ENCODE assay signal across 8 cellular contexts in the genomic region with DNA sequence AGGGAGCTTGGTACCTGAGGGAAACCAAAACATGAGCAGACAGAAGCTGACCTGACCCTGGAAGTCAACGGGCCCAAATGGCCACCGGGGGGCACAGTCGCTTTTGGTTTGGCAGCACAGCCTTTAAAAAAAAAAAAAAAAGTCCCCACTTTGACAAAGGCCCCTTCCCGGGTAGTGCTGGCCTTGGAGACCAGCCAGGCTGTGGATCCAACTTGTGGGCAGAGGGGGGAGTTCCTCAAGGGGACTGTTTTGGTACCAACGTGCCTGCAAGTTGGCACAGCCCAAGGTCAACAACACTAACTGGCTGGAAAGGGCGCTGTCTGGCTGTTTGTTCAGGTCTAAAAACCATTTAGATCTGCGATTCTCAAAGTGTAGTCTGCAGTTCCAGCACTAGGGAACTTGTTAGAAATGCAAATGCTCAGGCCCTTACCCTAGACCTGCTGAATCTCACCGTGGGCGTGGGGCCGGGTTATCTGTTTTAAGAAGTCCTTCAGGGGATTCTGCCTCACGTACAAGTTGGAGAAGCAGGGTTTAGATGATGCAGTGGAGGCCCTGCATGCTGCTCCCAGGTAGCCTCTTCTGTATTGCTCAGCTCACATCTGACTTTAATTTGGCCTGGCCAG.
DNase-seq lines count a peak whose midpoint lies in the region; ATAC-seq and TF ChIP-seq lines count a peak whose summit lies in the region.

No MANE protein-coding gene starts in this region.

- H3K36me3 ChIP-seq in OCI-LY7 (ENCODE audit: insufficient read depth, low read length), result peaks cover 36% of the 10 kb centered on the region

- peak overlapping the region; percentile 4 to 91 (median 77) for H3K27ac Mint-ChIP-seq in naive thymus-derived CD8-positive, alpha-beta T cell
- peak overlapping the region; percentile 88 for H3K27ac Mint-ChIP-seq in stimulated activated naive B cell treated with anti-CD40 and anti-IgM and Interleukin-4, amounts not matched to agents 10 μg/mL and 1 μg/mL and 100 μg/mL, for 72 hours

- BruUV-seq in OCI-LY7 (replicated peaks; lab: Mats Ljungman, UMichigan), result no TSS peak

- peaks cover 0 to 7% (median 5%) of the 10 kb centered on the region in 9 donors for H3K9me3 Mint-ChIP-seq in naive thymus-derived CD8-positive, alpha-beta T cell
- peaks cover 4 to 5% of the 10 kb centered on the region in 2 donors for H3K9me3 Mint-ChIP-seq in stimulated activated naive B cell treated with anti-CD40 and anti-IgM and Interleukin-4, amounts not matched to agents 10 μg/mL and 1 μg/mL and 100 μg/mL, for 72 hours

- peaks cover 3 to 31% (median 12%) of the 10 kb centered on the region in 3 donors for H3K36me3 Mint-ChIP-seq in naive thymus-derived CD8-positive, alpha-beta T cell
- H3K36me3 Mint-ChIP-seq in stimulated activated naive B cell treated with anti-CD40 and anti-IgM and Interleukin-4, amounts not matched to agents 10 μg/mL and 1 μg/mL and 100 μg/mL, for 72 hours, result peaks cover 21 to 22% of the 10 kb centered on the region in 2 donors

- H3K4me3 ChIP-seq in OCI-LY7 (ENCODE audit: low read depth, low read length, poor library complexity, severe bottlenecking), result peak overlapping the region; percentile 46

- H2AFZ ChIP-seq in OCI-LY7 (ENCODE audit: low read length), result peak overlapping the region; percentile 69

- no peaks in the 10 kb centered on the region for H3K79me2 ChIP-seq in OCI-LY7 (ENCODE audit: insufficient read depth, low read depth, low read length)

- H3K9me3 ChIP-seq in OCI-LY7 (ENCODE audit: low read length), result peaks cover 5% of the 10 kb centered on the region; the same call in 1 of the 2 replicates

- DNase-seq in CMK (ENCODE audit: low read depth) (peak; percentile 67), HT-29 (ENCODE audit: low spot score) (peak; percentile 57), OCI-LY7 (ENCODE audit: low spot score) (peak; percentile 86), fibroblast of peridontal ligament (ENCODE audit: extremely low read depth) (peak; percentile 61)
- peak; percentile 70 to 73 for DNase-seq in activated T-cell treated with anti-CD3 and anti-CD28 coated beads, Interleukin-2, amount 50 U/mL, for 48 hours
- DNase-seq in naive thymus-derived CD8-positive, alpha-beta T cell, result peak; percentile 14 to 85 (median 52)
- peak; percentile 47 for DNase-seq in stimulated activated naive B cell treated with anti-CD40 and anti-IgM and Interleukin-4, amounts not matched to agents 10 μg/mL and 1 μg/mL and 100 μg/mL, for 72 hours

- peak overlapping the region; percentile 74 to 87 (median 82) for H3K4me3 Mint-ChIP-seq in naive thymus-derived CD8-positive, alpha-beta T cell
- H3K4me3 Mint-ChIP-seq in stimulated activated naive B cell treated with anti-CD40 and anti-IgM and Interleukin-4, amounts not matched to agents 10 μg/mL and 1 μg/mL and 100 μg/mL, for 72 hours, result peak overlapping the region; percentile 70 to 72

- POLR2A ChIA-PET in OCI-LY7 (lab: Charles Lee), result interaction anchor here (0.6 to 2.0 kb wide), 5 partner anchors 203 to 552 kb away, joined by 3 to 5 read pairs (median 3); no protein-coding TSS in a partner anchor
- POLR2A ChIA-PET in naive thymus-derived CD8-positive, alpha-beta T cell (lab: Charles Lee), result interaction anchor here (0.7 to 0.8 kb wide), 3 partner anchors 371 to 1135 kb away, joined by 3 to 4 read pairs (median 3); no protein-coding TSS in a partner anchor

- TF ChIP-seq CTCF in OCI-LY7 (conservative IDR thresholded peaks at IDR 0.05; ENCODE audit: low read length), result peak; percentile 90

- H3K9me2 ChIP-seq in OCI-LY7 (ENCODE audit: insufficient read depth, low read length), result no peaks in the 10 kb centered on the region

- ATAC-seq in GM21360 (IDR thresholded peaks at IDR 0.05; ENCODE audit: unreplicated experiment), result peak; percentile 36
- peak; percentile 45 to 53 for ATAC-seq in naive thymus-derived CD8-positive, alpha-beta T cell
- peak; percentile 64 for ATAC-seq in stimulated activated naive B cell treated with anti-CD40 and anti-IgM and Interleukin-4, amounts not matched to agents 10 μg/mL and 1 μg/mL and 100 μg/mL, for 72 hours (replicated peaks)

- peaks cover 17 to 58% (median 45%) of the 10 kb centered on the region in 4 donors for H3K4me1 Mint-ChIP-seq in naive thymus-derived CD8-positive, alpha-beta T cell
- H3K4me1 Mint-ChIP-seq in stimulated activated naive B cell treated with anti-CD40 and anti-IgM and Interleukin-4, amounts not matched to agents 10 μg/mL and 1 μg/mL and 100 μg/mL, for 72 hours, result peaks cover 41 to 56% of the 10 kb centered on the region in 2 donors

- H3K4me1 ChIP-seq in OCI-LY7 (ENCODE audit: insufficient read depth, low read length, poor library complexity, severe bottlenecking), result peaks cover 55% of the 10 kb centered on the region

- H3K27ac ChIP-seq in OCI-LY7 (ENCODE audit: low read depth, low read length, poor library complexity, severe bottlenecking), result peak overlapping the region; percentile 81

- no peaks in the 10 kb centered on the region for H3K27me3 Mint-ChIP-seq in naive thymus-derived CD8-positive, alpha-beta T cell
- no peaks in the 10 kb centered on the region for H3K27me3 Mint-ChIP-seq in stimulated activated naive B cell treated with anti-CD40 and anti-IgM and Interleukin-4, amounts not matched to agents 10 μg/mL and 1 μg/mL and 100 μg/mL, for 72 hours

- no peaks in the 10 kb centered on the region for H4K20me1 ChIP-seq in OCI-LY7 (ENCODE audit: insufficient read depth, low read length)

- peak overlapping the region; percentile 78 for H3K4me2 ChIP-seq in OCI-LY7 (ENCODE audit: low read length)

- CTCF ChIA-PET in OCI-LY7 (lab: Charles Lee; ENCODE audit: unreplicated experiment), result interaction anchor here (0.7 to 1.4 kb wide), 2 partner anchors 219 to 613 kb away, joined by 3 read pairs; no protein-coding TSS in a partner anchor

- intact Hi-C loops in OCI-LY7 (cut with micrococcal nuclease; ENCODE audit: unreplicated experiment), result loop anchor here (1.0 to 10.0 kb wide), 7 partner anchors 219 to 1177 kb away; a partner anchor contains a TSS

Comparison
In these comparisons a context has a peak if more than half of its experiments do, and no peak if none do; other contexts are left out.
1. Peak in every context shown above with its lines: DNase-seq, ATAC-seq, H3K4me3 ChIP-seq and H3K27ac ChIP-seq.